Comparison of ENCODE assay signal across 2 cellular contexts in genomic region chr19:7968008-7968795, GRCh38.
TF ChIP-seq lines count a peak whose summit lies in the region.

No MANE protein-coding gene starts in this region.

TF ChIP-seq in IMR-90, 13 proteins besides CTCF, POLR2A, EP300 and RAD21:
- TF ChIP-seq USF2 (IDR thresholded peaks at IDR 0.05; ENCODE audit: low read depth, low read length): no peak
- no peak for TF ChIP-seq BHLHE40 (IDR thresholded peaks at IDR 0.05; ENCODE audit: low read depth, low read length)
- no peak for TF ChIP-seq FOS (IDR thresholded peaks at IDR 0.05; ENCODE audit: low read depth, low read length)
- no peak for TF ChIP-seq MAZ (IDR thresholded peaks at IDR 0.05; ENCODE audit: borderline replicate concordance, low read depth, low read length)
- TF ChIP-seq MAFK (IDR thresholded peaks at IDR 0.05; ENCODE audit: low read depth, low read length): no peak
- TF ChIP-seq MXI1 (IDR thresholded peaks at IDR 0.05; ENCODE audit: borderline replicate concordance, low read depth, low read length): no peak
- no peak for TF ChIP-seq SMC3 (IDR thresholded peaks at IDR 0.05; ENCODE audit: low read depth, low read length)
- TF ChIP-seq RCOR1 (IDR thresholded peaks at IDR 0.05; ENCODE audit: insufficient replicate concordance, low read length): no peak
- TF ChIP-seq RFX5 (IDR thresholded peaks at IDR 0.05; ENCODE audit: low read depth, low read length): no peak
- no peak for TF ChIP-seq CHD1 (IDR thresholded peaks at IDR 0.05; ENCODE audit: low read depth, low read length)

TF ChIP-seq in K562, 482 proteins besides CTCF, POLR2A, EP300 and RAD21:
- TF ChIP-seq ZNF507 (tag; conservative IDR thresholded peaks at IDR 0.05) (no peak), POLR2G (IDR thresholded peaks at IDR 0.05; ENCODE audit: low read depth, low read length) (peak; percentile 51; the same call in 1 of the 2 replicates)
